Comparison of ENCODE assay signal across 8 cellular contexts in genomic region chr17:58084317-58084981, GRCh38. TPM values are rescaled to one million over a fixed set of nuclear protein-coding genes. Genes with fewer than 3 reads are reported as not detected.
A peak's percentile ranks its signal among the peaks of the same experiment; 100 is the strongest.
DNase-seq lines count a peak whose midpoint lies in the region; ATAC-seq lines count a peak whose summit lies in the region.

No MANE protein-coding gene starts in this region.

- ATAC-seq in stimulated activated naive CD8-positive, alpha-beta T cell treated with anti-CD3 and anti-CD28 coated beads, Interleukin-15, amount 100 ng/mL, for 72 hours: peak; percentile 40
- ATAC-seq in HG03045 (IDR thresholded peaks at IDR 0.05; ENCODE audit: unreplicated experiment): no peak

- peak overlapping the region; percentile 88 for H3K4me3 Mint-ChIP-seq in activated CD4-positive, alpha-beta T cell treated with anti-CD3 and anti-CD28 coated beads, Interleukin-2, amount 10 ng/mL, durations not matched to agents 24 days and 14 days
- peak overlapping the region; percentile 85 to 90 for H3K4me3 Mint-ChIP-seq in stimulated activated naive CD8-positive, alpha-beta T cell treated with anti-CD3 and anti-CD28 coated beads, Interleukin-15, amount 100 ng/mL, for 72 hours

- DNase-seq in NCI-H2081 (lab: John Stamatoyannopoulos, UW): peak; percentile 5 to 43
- no peak for DNase-seq in NCI-H2081 treated with DMSO at 0.1 percent for 48 hours (lab: John Stamatoyannopoulos, UW)
- peak; percentile 60 for DNase-seq in NCI-H146 (lab: John Stamatoyannopoulos, UW)
- peak; percentile 79 for DNase-seq in activated CD4-positive, alpha-beta T cell treated with anti-CD3 and anti-CD28 coated beads, Interleukin-2, amount 10 ng/mL, durations not matched to agents 24 days and 14 days
- peak; percentile 37 to 39 for DNase-seq in stimulated activated naive CD8-positive, alpha-beta T cell treated with anti-CD3 and anti-CD28 coated beads, Interleukin-15, amount 100 ng/mL, for 72 hours

- peak overlapping the region; percentile 96 for H3K4me3 ChIP-seq in ectodermal cell (ENCODE audit: insufficient read depth, low read depth, low read length)
- peak overlapping the region; percentile 90 for H3K4me3 ChIP-seq in mesodermal cell (ENCODE audit: extremely low read depth, insufficient read depth, low read length, poor library complexity, severe bottlenecking)

- H3K27ac ChIP-seq in ectodermal cell (ENCODE audit: insufficient read depth, low read depth, low read length, poor library complexity, severe bottlenecking) (no peak overlapping the region), mesodermal cell (ENCODE audit: low read depth, low read length, severe bottlenecking) (peak overlapping the region; percentile 71)

- peaks cover 40% of the 10 kb centered on the region for H3K36me3 Mint-ChIP-seq in activated CD4-positive, alpha-beta T cell treated with anti-CD3 and anti-CD28 coated beads, Interleukin-2, amount 10 ng/mL, durations not matched to agents 24 days and 14 days (ENCODE audit: low read depth)

- peaks cover 9% of the 10 kb centered on the region for H3K27me3 Mint-ChIP-seq in activated CD4-positive, alpha-beta T cell treated with anti-CD3 and anti-CD28 coated beads, Interleukin-2, amount 10 ng/mL, durations not matched to agents 24 days and 14 days
- no peaks in the 10 kb centered on the region for H3K27me3 Mint-ChIP-seq in stimulated activated naive CD8-positive, alpha-beta T cell treated with anti-CD3 and anti-CD28 coated beads, Interleukin-15, amount 100 ng/mL, for 72 hours

- H3K36me3 ChIP-seq in ectodermal cell (ENCODE audit: control insufficient read depth, insufficient read depth, low read length): peaks cover 28% of the 10 kb centered on the region
- H3K36me3 ChIP-seq in mesodermal cell (ENCODE audit: control insufficient read depth, insufficient read depth, low read length): peaks cover 49% of the 10 kb centered on the region

- H3K9me3 ChIP-seq in ectodermal cell (ENCODE audit: control insufficient read depth, low read length) (no peaks in the 10 kb centered on the region), mesodermal cell (ENCODE audit: control insufficient read depth, low read length) (no peaks in the 10 kb centered on the region)

- H3K4me1 ChIP-seq in ectodermal cell (ENCODE audit: control insufficient read depth, insufficient read depth, low read length): peaks cover 61% of the 10 kb centered on the region
- peaks cover 34% of the 10 kb centered on the region for H3K4me1 ChIP-seq in mesodermal cell (ENCODE audit: control insufficient read depth, insufficient read depth, low read length, poor library complexity, severe bottlenecking)

- intact Hi-C loops in activated CD4-positive, alpha-beta T cell treated with anti-CD3 and anti-CD28 coated beads, Interleukin-2, amount 10 ng/mL, durations not matched to agents 24 days and 14 days (cut with micrococcal nuclease): loop anchor here (1.0 kb wide), 2 partner anchors 29 to 77 kb away; partner anchors contain the start of gene SRSF1

- no peaks in the 10 kb centered on the region for H3K27me3 ChIP-seq in ectodermal cell (ENCODE audit: control insufficient read depth, insufficient read depth, low read length, poor library complexity, severe bottlenecking)

- H3K27ac Mint-ChIP-seq in activated CD4-positive, alpha-beta T cell treated with anti-CD3 and anti-CD28 coated beads, Interleukin-2, amount 10 ng/mL, durations not matched to agents 24 days and 14 days: peak overlapping the region; percentile 80
- H3K27ac Mint-ChIP-seq in stimulated activated naive CD8-positive, alpha-beta T cell treated with anti-CD3 and anti-CD28 coated beads, Interleukin-15, amount 100 ng/mL, for 72 hours: peak overlapping the region; percentile 90 to 93

- H3K9me3 Mint-ChIP-seq in activated CD4-positive, alpha-beta T cell treated with anti-CD3 and anti-CD28 coated beads, Interleukin-2, amount 10 ng/mL, durations not matched to agents 24 days and 14 days: no peaks in the 10 kb centered on the region
- no peaks in the 10 kb centered on the region for H3K9me3 Mint-ChIP-seq in stimulated activated naive CD8-positive, alpha-beta T cell treated with anti-CD3 and anti-CD28 coated beads, Interleukin-15, amount 100 ng/mL, for 72 hours

- WGBS in ectodermal cell, 2 experiments: 1% methylated on average over 7 of the region's 7 CpGs
- 0% methylated on average over 6 of the region's 7 CpGs for WGBS in mesodermal cell (ENCODE audit: insufficient coverage in 2 of 2), 2 experiments

- peaks cover 38% of the 10 kb centered on the region for H3K4me1 Mint-ChIP-seq in activated CD4-positive, alpha-beta T cell treated with anti-CD3 and anti-CD28 coated beads, Interleukin-2, amount 10 ng/mL, durations not matched to agents 24 days and 14 days
- H3K4me1 Mint-ChIP-seq in stimulated activated naive CD8-positive, alpha-beta T cell treated with anti-CD3 and anti-CD28 coated beads, Interleukin-15, amount 100 ng/mL, for 72 hours: peaks cover 51% of the 10 kb centered on the region

RNA-seq across cellular contexts. Expression of gene DYNLL2, which starts 1.2 kb away (rescaled TPM):
- total RNA-seq in activated CD4-positive, alpha-beta T cell treated with anti-CD3 and anti-CD28 coated beads, Interleukin-2, amount 10 ng/mL, durations not matched to agents 24 days and 14 days: 36.6 and 37.2 TPM in 2 replicates
- 120 TPM for polyA plus RNA-seq in ectodermal cell (2013, experiment 1 of 4)
- 127 TPM for polyA plus RNA-seq in ectodermal cell (2013, experiment 2 of 4)
- 71.9 TPM for polyA plus RNA-seq in ectodermal cell (2013, experiment 3 of 4)
- polyA plus RNA-seq in ectodermal cell (2013, experiment 4 of 4): 82.3 TPM
- polyA plus RNA-seq in mesodermal cell (2013, experiment 1 of 2): 23.0 TPM
- 20.7 TPM for polyA plus RNA-seq in mesodermal cell (2013, experiment 2 of 2)
